11 cellular contexts compared by ENCODE assay signal in the genomic region with DNA sequence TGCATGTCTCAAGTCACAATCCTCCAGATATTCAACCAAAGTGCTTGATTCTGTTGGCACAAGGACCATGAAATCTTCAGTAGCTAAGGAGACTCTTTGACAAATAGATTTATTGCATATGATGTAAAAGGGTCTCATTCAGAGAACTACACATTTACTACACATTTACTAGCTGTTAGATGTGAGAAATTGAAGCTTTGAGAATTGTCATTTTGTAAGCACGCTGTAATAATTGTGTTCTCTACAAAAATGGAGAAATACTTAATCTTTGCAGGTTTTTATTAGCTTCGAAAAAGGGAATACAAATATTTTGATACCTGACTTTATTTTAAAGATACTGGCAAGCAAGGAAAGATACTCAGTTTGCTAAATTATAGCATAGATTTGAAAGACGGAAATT.
A peak's percentile ranks its signal among the peaks of the same experiment; 100 is the strongest.
DNase-seq lines count a peak whose midpoint lies in the region; ATAC-seq and TF ChIP-seq lines count a peak whose summit lies in the region.
"Had no signal": no experiment of that assay in that cellular context is flagged by ENCODE, and none has a peak within 500 bp of the region (broad histone marks: within the 10 kb centered on the region; RNA-seq: fewer than 3 reads in every experiment).

No MANE protein-coding gene starts in this region.

- POLR2A ChIA-PET in T-cell (lab: Charles Lee), result interaction anchor here (0.6 to 1.1 kb wide), 6 partner anchors 10 to 71 kb away, joined by 4 to 6 read pairs (median 4); a partner anchor contains a TSS

- no peaks in the 10 kb centered on the region for H3K27me3 Mint-ChIP-seq in activated T-cell treated with anti-CD3 and anti-CD28 coated beads, Interleukin-2, amount 50 U/mL, for 24 hours
- no peaks in the 10 kb centered on the region for H3K27me3 Mint-ChIP-seq in activated T-cell treated with anti-CD3 and anti-CD28 coated beads, Interleukin-2, amount 50 U/mL, for 4 hours (ENCODE audit: low read depth)
- H3K27me3 Mint-ChIP-seq in T-cell, result no peaks in the 10 kb centered on the region

- H3K4me3 Mint-ChIP-seq in activated T-cell treated with anti-CD3 and anti-CD28 coated beads, Interleukin-2, amount 50 U/mL, for 24 hours, result no peak overlapping the region
- no peak overlapping the region for H3K4me3 Mint-ChIP-seq in activated T-cell treated with anti-CD3 and anti-CD28 coated beads, Interleukin-2, amount 50 U/mL, for 4 hours
- H3K4me3 Mint-ChIP-seq in T-cell, result no peak overlapping the region

- H3K27ac ChIP-seq in right cardiac atrium (ENCODE audit: low read length) (peak overlapping the region; percentile 40), stomach (peak overlapping the region in 3 of 5 donors; percentile 87 to 97 (median 93))

- intact Hi-C loops in right cardiac atrium (cut with DNase I), result loop anchor here in 2 of 4 donors (5.0 kb wide), 1 partner anchor 52 kb away; no protein-coding TSS in a partner anchor
- intact Hi-C loops in stomach (cut with DNase I; ENCODE audit: low total_unique reads), result no loop called here
- intact Hi-C loops in head of caudate nucleus (cut with DNase I), result loop anchor here (5.0 kb wide), 1 partner anchor 52 kb away; no protein-coding TSS in a partner anchor

- no peak overlapping the region for H3K4me3 ChIP-seq in right cardiac atrium (ENCODE audit: low read length)
- no peak overlapping the region for H3K4me3 ChIP-seq in stomach

- no peak for DNase-seq in activated T-cell treated with anti-CD3 and anti-CD28 coated beads, Interleukin-2, amount 50 U/mL, for 24 hours
- no peak for DNase-seq in activated T-cell treated with anti-CD3 and anti-CD28 coated beads, Interleukin-2, amount 50 U/mL, for 4 hours
- DNase-seq in T-cell (no peak), right cardiac atrium (no peak), stomach (no peak), head of caudate nucleus (no peak), NCI-H446 (lab: John Stamatoyannopoulos, UW) (no peak)
- DNase-seq: activated CD4-positive, alpha-beta T cell treated with anti-CD3 and anti-CD28 coated beads, Interleukin-2, amount 50 U/mL, for 4 hours; NCI-H345; SIG-M5 had no signal

- TF ChIP-seq POLR2A in stomach (IDR thresholded peaks at IDR 0.05), result no peak

- H3K36me3 Mint-ChIP-seq in activated T-cell treated with anti-CD3 and anti-CD28 coated beads, Interleukin-2, amount 50 U/mL, for 24 hours (ENCODE audit: low read depth), result no peaks in the 10 kb centered on the region
- no peaks in the 10 kb centered on the region for H3K36me3 Mint-ChIP-seq in activated T-cell treated with anti-CD3 and anti-CD28 coated beads, Interleukin-2, amount 50 U/mL, for 4 hours (ENCODE audit: insufficient read depth)
- H3K36me3 Mint-ChIP-seq in T-cell, result no peaks in the 10 kb centered on the region

- H3K9me3 Mint-ChIP-seq in activated T-cell treated with anti-CD3 and anti-CD28 coated beads, Interleukin-2, amount 50 U/mL, for 24 hours, result no peaks in the 10 kb centered on the region
- H3K9me3 Mint-ChIP-seq in activated T-cell treated with anti-CD3 and anti-CD28 coated beads, Interleukin-2, amount 50 U/mL, for 4 hours, result no peaks in the 10 kb centered on the region
- no peaks in the 10 kb centered on the region for H3K9me3 Mint-ChIP-seq in T-cell

- H3K27me3 ChIP-seq in right cardiac atrium (ENCODE audit: control insufficient read depth, insufficient read depth), result no peaks in the 10 kb centered on the region
- no peaks in the 10 kb centered on the region for H3K27me3 ChIP-seq in stomach

- H3K27ac Mint-ChIP-seq in activated T-cell treated with anti-CD3 and anti-CD28 coated beads, Interleukin-2, amount 50 U/mL, for 24 hours, result peak overlapping the region; percentile 99
- H3K27ac Mint-ChIP-seq in T-cell, result peak overlapping the region; percentile 97 to 99

- TF ChIP-seq EP300 in stomach (IDR thresholded peaks at IDR 0.05), result no peak

- ATAC-seq in activated T-cell treated with anti-CD3 and anti-CD28 coated beads, Interleukin-2, amount 50 U/mL, for 4 hours, result no peak
- no peak for ATAC-seq in T-cell (replicated peaks in 1 of 4)
- no peak for ATAC-seq in right cardiac atrium
- no peak for ATAC-seq in GM21447 (IDR thresholded peaks at IDR 0.05; ENCODE audit: unreplicated experiment)

- TF ChIP-seq CTCF in stomach (IDR thresholded peaks at IDR 0.05), result no peak

- H3K9me3 ChIP-seq in right cardiac atrium (ENCODE audit: control insufficient read depth, low read length), result no peaks in the 10 kb centered on the region
- H3K9me3 ChIP-seq in stomach, result no peaks in the 10 kb centered on the region

- H3K36me3 ChIP-seq in stomach, result no peaks in the 10 kb centered on the region

- peaks cover 65% of the 10 kb centered on the region for H3K4me1 Mint-ChIP-seq in activated T-cell treated with anti-CD3 and anti-CD28 coated beads, Interleukin-2, amount 50 U/mL, for 24 hours (ENCODE audit: low read depth)
- peaks cover 53% of the 10 kb centered on the region for H3K4me1 Mint-ChIP-seq in activated T-cell treated with anti-CD3 and anti-CD28 coated beads, Interleukin-2, amount 50 U/mL, for 4 hours (ENCODE audit: low read depth)
- H3K4me1 Mint-ChIP-seq in T-cell, result peaks cover 54 to 60% (median 54%) of the 10 kb centered on the region in 3 donors

- H3K4me1 ChIP-seq in right cardiac atrium (ENCODE audit: control insufficient read depth, insufficient read depth, low read length) (peaks cover 3% of the 10 kb centered on the region), stomach (peaks cover 21 to 48% (median 36%) of the 10 kb centered on the region in 4 donors)

- 90% methylated on average over 3 of the region's 3 CpGs for WGBS in right cardiac atrium
- 79 to 93% (median 83%) methylated on average over 3 of the region's 3 CpGs for WGBS in stomach, 5 donors

- CTCF ChIA-PET in T-cell (lab: Charles Lee), result interaction anchor here in 1 of 2 donors (0.5 to 1.1 kb wide), 3 partner anchors 14 to 33 kb away, joined by 3 to 4 read pairs (median 4); no protein-coding TSS in a partner anchor
